ENCODE assay signal across 13 cellular contexts in genomic region chr1:119674110-119674509, GRCh38. TPM values are rescaled to one million over a fixed set of nuclear protein-coding genes. Genes with fewer than 3 reads are reported as not detected.
A peak's percentile ranks its signal among the peaks of the same experiment; 100 is the strongest.
DNase-seq lines count a peak whose midpoint lies in the region; ATAC-seq, FAIRE-seq and TF ChIP-seq lines count a peak whose summit lies in the region.
"Had no signal": no experiment of that assay in that cellular context is flagged by ENCODE, and none has a peak within 500 bp of the region (broad histone marks: within the 10 kb centered on the region; RNA-seq: fewer than 3 reads in every experiment).

No MANE protein-coding gene starts in this region.

- H2AFZ ChIP-seq in K562 (ENCODE audit: low read depth, low read length) (0 out of 2 replicates have a peak overlapping the region, but pooled peaks have one; percentile 11), MM.1S (ENCODE audit: low read length) (no peak overlapping the region)

- TF ChIP-seq POLR2A in K562 (conservative IDR thresholded peaks at IDR 0.05): no peak
- no peak for TF ChIP-seq POLR2A in suprapubic skin (IDR thresholded peaks at IDR 0.05)

- H3K4me1 Mint-ChIP-seq in CD4-positive, alpha-beta T cell (ENCODE audit: low read depth): peaks cover 6% of the 10 kb centered on the region

- no peaks in the 10 kb centered on the region for H3K36me3 Mint-ChIP-seq in CD4-positive, alpha-beta T cell (ENCODE audit: low read depth)

- H3K27ac ChIP-seq in HUES6 (ENCODE audit: low read depth, low read length) (peak overlapping the region; percentile 62; the same call in 1 of the 2 replicates), K562 (ENCODE audit: extremely low read depth, low read depth, low read length) (no peak overlapping the region), suprapubic skin (peak overlapping the region; percentile 15), MM.1S (ENCODE audit: low read length) (no peak overlapping the region)
- H3K27ac ChIP-seq in CD4-positive, alpha-beta T cell (ENCODE audit: low read depth, low read length): no peak overlapping the region

- no peak for DNase-seq in K562 (ENCODE audit: extremely low read depth in 1 of 4, low spot score in 3 of 4)
- no peak for DNase-seq in suprapubic skin (ENCODE audit: low spot score in 2 of 2)
- DNase-seq in CD4-positive, alpha-beta T cell: no peak
- DNase-seq in MM.1S: no peak
- no peak for DNase-seq in NOMO-1 treated with dmso at 0.1 percent for 144 hours (lab: John Stamatoyannopoulos, UW; ENCODE audit: unreplicated experiment)
- no peak for DNase-seq in HK-2 (ENCODE audit: unreplicated experiment)
- DNase-seq: activated T-cell treated with anti-CD3 and anti-CD28 coated beads, Interleukin-2, amount 50 U/mL, for 24 hours; hippocampal formation had no signal

- no peaks in the 10 kb centered on the region for H3K27me3 ChIP-seq in HUES6 (ENCODE audit: control insufficient read depth, insufficient read depth, low read length)
- H3K27me3 ChIP-seq in K562 (ENCODE audit: control insufficient read depth in 2 of 2, insufficient read depth in 2 of 2, low read length in 2 of 2): no peaks in the 10 kb centered on the region; a peak in 2 of 5 replicates
- no peaks in the 10 kb centered on the region for H3K27me3 ChIP-seq in iPS-15b (ENCODE audit: control insufficient read depth, insufficient read depth, low read length)
- no peaks in the 10 kb centered on the region for H3K27me3 ChIP-seq in suprapubic skin
- H3K27me3 ChIP-seq in CD4-positive, alpha-beta T cell (ENCODE audit: control insufficient read depth, insufficient read depth, low read length): peaks cover 15% of the 10 kb centered on the region
- no peaks in the 10 kb centered on the region for H3K27me3 ChIP-seq in MM.1S (replicated peaks; ENCODE audit: insufficient read depth, low read length)

- intact Hi-C loops in K562 (cut with micrococcal nuclease): loop anchor here (10.0 kb wide), 1 partner anchor 199 kb away; no protein-coding TSS in a partner anchor
- intact Hi-C loops in CD4-positive, alpha-beta T cell (cut with DNase I, micrococcal nuclease): no loop called here

- no peaks in the 10 kb centered on the region for H3F3A ChIP-seq in MM.1S (ENCODE audit: insufficient read depth, low read length)

- POLR2A ChIA-PET in K562 (lab: Yijun Ruan, JAX): interaction anchor here (2.2 kb wide), 1 partner anchor 13 kb away, joined by 8 read pairs; no protein-coding TSS in a partner anchor
- POLR2A ChIA-PET in CD4-positive, alpha-beta T cell (lab: Charles Lee): no interaction called here

- no peaks in the 10 kb centered on the region for H3K36me3 ChIP-seq in HUES6 (ENCODE audit: control insufficient read depth, insufficient read depth, low read length)
- H3K36me3 ChIP-seq in K562 (ENCODE audit: control insufficient read depth, insufficient read depth, low read length): no peaks in the 10 kb centered on the region
- no peaks in the 10 kb centered on the region for H3K36me3 ChIP-seq in iPS-15b (ENCODE audit: control insufficient read depth, insufficient read depth, low read length)
- H3K36me3 ChIP-seq in suprapubic skin: no peaks in the 10 kb centered on the region
- H3K36me3 ChIP-seq in MM.1S (replicated peaks; ENCODE audit: insufficient read depth, low read length): no peaks in the 10 kb centered on the region

- no peaks in the 10 kb centered on the region for H3K9me2 ChIP-seq in MM.1S (replicated peaks; ENCODE audit: insufficient read depth, low read length)

- TF ChIP-seq EP300 in K562 (IDR thresholded peaks at IDR 0.05; ENCODE audit: low read length) (no peak), suprapubic skin (IDR thresholded peaks at IDR 0.05) (no peak)

- in situ Hi-C loops in K562 (cut with MboI): no loop called here

- H3K4me3 ChIP-seq in HUES6 (ENCODE audit: low read depth, low read length) (peak overlapping the region; percentile 9; the same call in 1 of the 2 replicates), K562 (no peak overlapping the region), iPS-15b (ENCODE audit: low read depth, low read length) (peak overlapping the region; percentile 2), suprapubic skin (no peak overlapping the region), MM.1S (ENCODE audit: low read length) (no peak overlapping the region)

- no peaks in the 10 kb centered on the region for H3K9me1 ChIP-seq in K562 (ENCODE audit: control insufficient read depth, insufficient read depth, low read length)

- H3K79me2 ChIP-seq in K562 (ENCODE audit: control insufficient read depth, insufficient read depth, low read length) (no peaks in the 10 kb centered on the region), MM.1S (ENCODE audit: low read length) (no peaks in the 10 kb centered on the region)

- TF ChIP-seq CTCF in K562 (IDR thresholded peaks at IDR 0.05 in 2 of 3, conservative IDR thresholded peaks at IDR 0.05 in 1 of 3; ENCODE audit: insufficient read depth in 2 of 3, low read depth in 1 of 3, low read length in 3 of 3) (no peak), suprapubic skin (IDR thresholded peaks at IDR 0.05) (no peak), MM.1S (IDR thresholded peaks at IDR 0.05; ENCODE audit: low read length) (no peak)
- TF ChIP-seq CTCF in CD4-positive, alpha-beta T cell (IDR thresholded peaks at IDR 0.05): no peak

- no peak for TF ChIP-seq RAD21 in K562 (CRISPR knock-in tag; conservative IDR thresholded peaks at IDR 0.05 in 1 of 2, IDR thresholded peaks at IDR 0.05 in 1 of 2)

- H3K4me1 ChIP-seq in HUES6 (ENCODE audit: control insufficient read depth, insufficient read depth, low read length): peaks cover 34% of the 10 kb centered on the region
- peaks cover 0 to 18% of the 10 kb centered on the region in 2 experiments; a peak in 3 of 5 replicates for H3K4me1 ChIP-seq in K562 (replicated peaks in 1 of 2; ENCODE audit: control insufficient read depth in 2 of 2, insufficient read depth in 2 of 2, low read length in 2 of 2)
- H3K4me1 ChIP-seq in iPS-15b (ENCODE audit: control insufficient read depth, insufficient read depth, low read length): peaks cover 17% of the 10 kb centered on the region
- H3K4me1 ChIP-seq in suprapubic skin: peaks cover 21% of the 10 kb centered on the region
- peaks cover 20% of the 10 kb centered on the region for H3K4me1 ChIP-seq in MM.1S (ENCODE audit: low read length)

- H3K9me3 ChIP-seq in HUES6 (ENCODE audit: control insufficient read depth, insufficient read depth, low read depth, low read length) (no peaks in the 10 kb centered on the region), K562 (replicated peaks; ENCODE audit: control insufficient read depth, insufficient read depth, low read depth, low read length) (no peaks in the 10 kb centered on the region), iPS-15b (ENCODE audit: control insufficient read depth, insufficient read depth, low read length) (no peaks in the 10 kb centered on the region), suprapubic skin (no peaks in the 10 kb centered on the region), MM.1S (replicated peaks; ENCODE audit: insufficient read depth, low read length) (no peaks in the 10 kb centered on the region)
- no peaks in the 10 kb centered on the region for H3K9me3 ChIP-seq in CD4-positive, alpha-beta T cell (ENCODE audit: control insufficient read depth, low read length)

- no peak overlapping the region for H3K4me2 ChIP-seq in K562 (ENCODE audit: insufficient read depth, low read length)
- no peak overlapping the region for H3K4me2 ChIP-seq in MM.1S (ENCODE audit: low read depth, low read length)

- CTCF ChIA-PET in K562 (lab: Yijun Ruan, JAX; ENCODE audit: low intra/inter-chr PET ratio): interaction anchor here (1.2 to 3.4 kb wide), 2 partner anchors 28 to 61 kb away, joined by 3 to 56 read pairs; no protein-coding TSS in a partner anchor
- CTCF ChIA-PET in CD4-positive, alpha-beta T cell (lab: Charles Lee): no interaction called here

- H3K27ac Mint-ChIP-seq in CD4-positive, alpha-beta T cell: no peak overlapping the region
- H3K27ac Mint-ChIP-seq: activated T-cell treated with anti-CD3 and anti-CD28 coated beads, Interleukin-2, amount 50 U/mL, for 24 hours; stimulated activated naive CD8-positive, alpha-beta T cell treated with anti-CD3 and anti-CD28 coated beads, Interleukin-15, Interleukin-2, amounts not matched to agents 100 ng/mL and 50 ng/mL, for 24 hours; T-helper 2 cell treated with Interferon-gamma antibody and Interleukin-4, amounts not matched to agents 5 μg/mL and 100 μg/mL, for 36 hours had no signal

- H4K20me1 ChIP-seq in K562 (replicated peaks; ENCODE audit: control insufficient read depth, insufficient read depth, low read length) (no peaks in the 10 kb centered on the region), MM.1S (ENCODE audit: insufficient read depth, low read length) (no peaks in the 10 kb centered on the region)

- 22% methylated on average over 4 of the region's 4 CpGs for WGBS in K562 (ENCODE audit: insufficient coverage, low coverage, missing lambda C conversion rate)
- 54% methylated on average over 4 of the region's 4 CpGs for WGBS in suprapubic skin

- peaks cover 38% of the 10 kb centered on the region for H3K27me3 Mint-ChIP-seq in CD4-positive, alpha-beta T cell

- no peak for FAIRE-seq in K562 (lab: Jason Lieb, UNC)

- no peak for ATAC-seq in K562
- ATAC-seq in CD4-positive, alpha-beta T cell (ENCODE audit: poor library complexity): no peak

- H3K4me3 Mint-ChIP-seq in CD4-positive, alpha-beta T cell: no peak overlapping the region
- H3K4me3 Mint-ChIP-seq: activated T-cell treated with anti-CD3 and anti-CD28 coated beads, Interleukin-2, amount 50 U/mL, for 24 hours; central memory CD8-positive, alpha-beta T cell; stimulated activated naive CD8-positive, alpha-beta T cell treated with anti-CD3 and anti-CD28 coated beads, Interleukin-15, Interleukin-2, amounts not matched to agents 100 ng/mL and 50 ng/mL, for 24 hours; T-helper 2 cell treated with Interferon-gamma antibody and Interleukin-4, amounts not matched to agents 5 μg/mL and 100 μg/mL, for 36 hours had no signal

- H3K9ac ChIP-seq in HUES6 (ENCODE audit: low read length) (peak overlapping the region; percentile 40), K562 (ENCODE audit: insufficient read depth in 1 of 2, low read depth in 2 of 2, low read length in 2 of 2) (no peak overlapping the region), iPS-15b (ENCODE audit: low read depth, low read length) (no peak overlapping the region), MM.1S (ENCODE audit: low read length) (no peak overlapping the region)

- BruUV-seq in K562 (replicated peaks; lab: Mats Ljungman, UMichigan): no TSS peak

- H3K9me3 Mint-ChIP-seq in CD4-positive, alpha-beta T cell: no peaks in the 10 kb centered on the region
- H3K9me3 Mint-ChIP-seq: activated T-cell treated with anti-CD3 and anti-CD28 coated beads, Interleukin-2, amount 50 U/mL, for 24 hours; central memory CD8-positive, alpha-beta T cell; stimulated activated naive CD8-positive, alpha-beta T cell treated with anti-CD3 and anti-CD28 coated beads, Interleukin-15, Interleukin-2, amounts not matched to agents 100 ng/mL and 50 ng/mL, for 24 hours; T-helper 2 cell treated with Interferon-gamma antibody and Interleukin-4, amounts not matched to agents 5 μg/mL and 100 μg/mL, for 36 hours had no signal

RNA-seq across cellular contexts. Expression of gene ZNF697, which starts 26.0 kb away (rescaled TPM):
- total RNA-seq in K562 (2011; cell fraction: chromatin; rRNA removed; ENCODE audit: low replicate concordance): 5.5 and 7.9 TPM in 2 replicates
- total RNA-seq in K562 (2011; cell fraction: nucleolus; rRNA removed): 4.5 and 5.7 TPM in 2 replicates
- 7.8 and 9.9 TPM in 2 replicates for total RNA-seq in K562 (2011; cell fraction: nucleoplasm; rRNA removed)
- total RNA-seq in K562 (2014; rRNA removed) (9.9 and 10.9 TPM in 2 replicates), K562 (2014; rRNA removed; fragmentation: Illumina TruSeq; extraction: Trizol) (9.0 and 12.4 TPM in 2 replicates), K562 (2015; rRNA removed; fragmentation: Illumina TruSeq; extraction: Trizol) (4.3 and 4.5 TPM in 2 replicates), K562 (2021) (10.6 and 13.6 TPM in 2 replicates), suprapubic skin (1 to 10 TPM; 2.6 to 8.1 (median 3.7) TPM)
- polyA plus RNA-seq in K562 (2011; rRNA removed) (3.0 and 5.2 TPM in 2 replicates), K562 (2014; fragmentation: Illumina TruSeq; extraction: Trizol) (8.3 and 9.1 TPM in 2 replicates), K562 (2014; fragmentation: Nextera tagmentation; extraction: Ambion mirVana) (1 to 10 TPM; 2.1 TPM), K562 (2014; rRNA removed) (6.7 and 8.8 TPM in 2 replicates)
- polyA plus RNA-seq in K562 (2011; cell fraction: cytosol; rRNA removed): 2.7 and 3.4 TPM in 2 replicates
- 3.0 and 4.5 TPM in 2 replicates for polyA plus RNA-seq in K562 (2011; cell fraction: nucleus; rRNA removed)
- 5.3 and 9.9 TPM in 2 replicates for polyA plus RNA-seq in K562 (2012)
- polyA minus RNA-seq in K562 (2011; rRNA and poly(A)+ RNA removed): 6.8 and 8.7 TPM in 2 replicates
- polyA minus RNA-seq in K562 (2011; cell fraction: cytosol; rRNA and poly(A)+ RNA removed): 4.3 and 6.0 TPM in 2 replicates
- polyA minus RNA-seq in K562 (2011; cell fraction: nucleus; rRNA and poly(A)+ RNA removed): 5.4 and 6.9 TPM in 2 replicates
- total RNA-seq in CD4-positive, alpha-beta T cell: under 1 TPM; 0.05 to 0.06 TPM

RNA-seq across cellular contexts. Expression of gene PHGDH, which starts 37.6 kb away (rescaled TPM):
- 36.0 and 39.7 TPM in 2 replicates for total RNA-seq in K562 (2011; cell fraction: chromatin; rRNA removed; ENCODE audit: low replicate concordance)
- total RNA-seq in K562 (2011; cell fraction: nucleolus; rRNA removed): 29.1 and 29.2 TPM in 2 replicates
- total RNA-seq in K562 (2011; cell fraction: nucleoplasm; rRNA removed): 31.7 TPM in 2 replicates
- total RNA-seq in K562 (2014; rRNA removed): 59.3 and 65.5 TPM in 2 replicates
- 36.2 and 36.8 TPM in 2 replicates for total RNA-seq in K562 (2014; rRNA removed; fragmentation: Illumina TruSeq; extraction: Trizol)
- 12.1 and 12.9 TPM in 2 replicates for total RNA-seq in K562 (2015; rRNA removed; fragmentation: Illumina TruSeq; extraction: Trizol)
- total RNA-seq in K562 (2021): 61.6 and 78.8 TPM in 2 replicates
- polyA plus RNA-seq in K562 (2011; rRNA removed): 6.7 and 25.1 TPM in 2 replicates
- polyA plus RNA-seq in K562 (2011; cell fraction: cytosol; rRNA removed): 7.6 and 14.9 TPM in 2 replicates
- polyA plus RNA-seq in K562 (2011; cell fraction: nucleus; rRNA removed): 12.3 and 25.6 TPM in 2 replicates
- 40.8 and 809 TPM in 2 replicates for polyA plus RNA-seq in K562 (2012)
- polyA plus RNA-seq in K562 (2014; fragmentation: Illumina TruSeq; extraction: Trizol): 57.9 and 63.6 TPM in 2 replicates
- 10 to 100 TPM in 1 of 2 experiments, 1 to 10 TPM in 1; 8.6 to 14.7 TPM for polyA plus RNA-seq in K562 (2014; fragmentation: Nextera tagmentation; extraction: Ambion mirVana)
- polyA plus RNA-seq in K562 (2014; rRNA removed): 71.5 and 84.2 TPM in 2 replicates
- polyA minus RNA-seq in K562 (2011; rRNA and poly(A)+ RNA removed): 11.2 and 33.6 TPM in 2 replicates
- 5.7 and 28.2 TPM in 2 replicates for polyA minus RNA-seq in K562 (2011; cell fraction: cytosol; rRNA and poly(A)+ RNA removed)
- polyA minus RNA-seq in K562 (2011; cell fraction: nucleus; rRNA and poly(A)+ RNA removed): 7.8 and 23.7 TPM in 2 replicates
- total RNA-seq in suprapubic skin: 100 to 1,000 TPM in 2 of 4 donors, 10 to 100 TPM in 2; 81.3 to 130 (median 100.0) TPM
- total RNA-seq in CD4-positive, alpha-beta T cell: 1 to 10 TPM; 6.0 to 7.5 TPM

Comparison
In these comparisons a context has a peak if more than half of its experiments do, and no peak if none do; other contexts are left out.
1. H3K27ac ChIP-seq: peak in HUES6 (single experiment) and suprapubic skin (single experiment); none in K562 (single experiment), CD4-positive, alpha-beta T cell (single experiment) and MM.1S (single experiment).
2. H3K4me3 ChIP-seq: peak in HUES6 (single experiment) and iPS-15b (single experiment); none in K562 (single experiment), suprapubic skin (single experiment) and MM.1S (single experiment).